34 cellular contexts compared by ENCODE assay signal in the genomic region with DNA sequence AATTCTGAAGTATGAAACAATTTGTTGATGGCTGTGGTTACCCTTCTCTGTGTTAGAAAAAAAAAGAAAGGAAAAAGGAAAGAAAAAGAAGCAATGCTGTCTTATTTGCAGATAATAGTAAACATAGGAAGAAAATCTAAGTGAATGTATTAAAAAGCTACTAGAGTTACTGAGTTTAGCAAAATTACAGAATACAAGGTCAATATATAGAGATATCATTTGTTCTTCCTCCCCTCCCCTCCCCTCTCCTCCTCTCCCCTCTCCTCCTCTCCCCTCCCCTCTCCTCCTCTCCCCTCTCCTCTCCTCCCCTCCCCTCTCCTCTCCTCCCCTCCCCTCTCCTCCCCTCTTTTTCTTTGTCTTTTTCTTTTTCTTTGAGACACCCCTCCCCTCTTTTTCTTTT.
"Had no signal": no experiment of that assay in that cellular context is flagged by ENCODE, and none has a peak within 500 bp of the region (broad histone marks: within the 10 kb centered on the region; RNA-seq: fewer than 3 reads in every experiment).

No MANE protein-coding gene starts in this region.

- H3K4me3 ChIP-seq: adrenal gland, body of pancreas, breast epithelium had no signal

- ATAC-seq: activated CD8-positive, alpha-beta T cell treated with anti-CD3 and anti-CD28 coated beads for 36 hours; activated naive CD4-positive, alpha-beta T cell treated with anti-CD3 and anti-CD28 coated beads, Interleukin-2, amount 50 U/mL, for 72 hours; activated T-cell treated with anti-CD3 and anti-CD28 coated beads, Interleukin-2, amount 50 U/mL, for 4 hours; activated T-cell treated with anti-CD3 and anti-CD28 coated beads, Interleukin-2, amount 50 U/mL, for 72 hours; activated T-helper 17 cell treated with anti-CD3 and anti-CD28 coated beads, Interleukin-2, amount 50 U/mL, for 72 hours; body of pancreas had no signal

- H3K9me3 ChIP-seq: adrenal gland, body of pancreas, breast epithelium had no signal

- H3K36me3 ChIP-seq: adrenal gland, brain microvascular endothelial cell, breast epithelium had no signal

- H3K27me3 Mint-ChIP-seq: activated CD4-positive, alpha-beta memory T cell treated with anti-CD3 and anti-CD28 coated beads for 36 hours; activated T-helper 17 cell treated with anti-CD3 and anti-CD28 coated beads, Interleukin-2, amount 50 U/mL, for 72 hours had no signal

- H3K27me3 ChIP-seq: adrenal gland, body of pancreas, brain microvascular endothelial cell, breast epithelium had no signal

- DNase-seq: activated B cell treated with CpG ODN at 0.5 μM for 24 hours; activated CD4-positive, alpha-beta memory T cell treated with anti-CD3 and anti-CD28 coated beads for 36 hours; activated CD4-positive, alpha-beta T cell treated with anti-CD3 and anti-CD28 coated beads for 4 hours; activated CD4-positive, alpha-beta T cell treated with anti-CD3 and anti-CD28 coated beads, Interleukin-2, amount 10 ng/mL, durations not matched to agents 24 days and 14 days; activated CD4-positive, alpha-beta T cell treated with anti-CD3 and anti-CD28 coated beads, Interleukin-2, amount 50 U/mL, for 1 hour; activated CD4-positive, alpha-beta T cell treated with anti-CD3 and anti-CD28 coated beads, Interleukin-2, amount 50 U/mL, for 4 hours; activated CD4-positive, CD25-positive, alpha-beta regulatory T cell treated with anti-CD3 and anti-CD28 coated beads, Interleukin-2, amount 50 U/mL, for 72 hours; activated CD8-positive, alpha-beta memory T cell treated with anti-CD3 and anti-CD28 coated beads, Interleukin-2, amount 50 U/mL, for 4 hours; activated CD8-positive, alpha-beta T cell treated with anti-CD3 and anti-CD28 coated beads for 36 hours; activated effector memory CD4-positive, alpha-beta T cell treated with anti-CD3 and anti-CD28 coated beads, Interleukin-2, amount 50 U/mL, for 16 hours; activated gamma-delta T cell treated with Interleukin-2 at 50 U/mL for 16 hours; activated naive CD4-positive, alpha-beta T cell; activated naive CD4-positive, alpha-beta T cell treated with anti-CD3 and anti-CD28 coated beads, Interleukin-2, amount 10 ng/mL, durations not matched to agents 7 days and 5 days; activated naive CD8-positive, alpha-beta T cell treated with anti-CD3 and anti-CD28 coated beads for 36 hours; activated T-cell treated with anti-CD3 and anti-CD28 coated beads for 4 hours; activated T-cell treated with anti-CD3 and anti-CD28 coated beads, Interleukin-2, amount 50 U/mL, for 1 hour; activated T-cell treated with anti-CD3 and anti-CD28 coated beads, Interleukin-2, amount 50 U/mL, for 4 hours; activated T-cell treated with anti-CD3 and anti-CD28 coated beads, Interleukin-2, amount 50 U/mL, for 72 hours; amniotic stem cell; aorta; body of pancreas; brain microvascular endothelial cell; central memory CD4-positive, alpha-beta T cell; T-helper 1 cell; T-helper 9 cell had no signal

- H3K27ac Mint-ChIP-seq: activated B cell treated with CpG ODN at 0.5 μM for 24 hours; activated CD4-positive, alpha-beta memory T cell treated with anti-CD3 and anti-CD28 coated beads for 36 hours; activated CD4-positive, alpha-beta T cell treated with anti-CD3 and anti-CD28 coated beads, Interleukin-2, amount 10 ng/mL, durations not matched to agents 24 days and 14 days; activated CD8-positive, alpha-beta T cell treated with anti-CD3 and anti-CD28 coated beads for 36 hours; activated naive CD4-positive, alpha-beta T cell treated with anti-CD3 and anti-CD28 coated beads, Interleukin-2, amount 10 ng/mL, durations not matched to agents 7 days and 5 days; activated naive CD4-positive, alpha-beta T cell treated with anti-CD3 and anti-CD28 coated beads, Interleukin-2, amount 50 U/mL, for 72 hours; activated naive CD8-positive, alpha-beta T cell treated with anti-CD3 and anti-CD28 coated beads for 36 hours; activated T-cell treated with anti-CD3 and anti-CD28 coated beads, Interleukin-2, amount 50 U/mL, for 72 hours; activated T-helper 1 cell treated with anti-CD3 and anti-CD28 coated beads, Interleukin-12 subunit alpha, Interleukin-12 subunit beta, Interleukin-2, Interleukin-4 antibody, amounts not matched to agents 30 ng/mL and 10 ng/mL and 1 ng/mL, durations not matched to agents 14 hours and 24 hours and 36 hours; activated T-helper 17 cell treated with anti-CD3 and anti-CD28 coated beads, Interleukin-2, amount 50 U/mL, for 72 hours; T-helper 1 cell treated with Interleukin-12 subunit alpha and Interleukin-12 subunit beta and Interleukin-4 antibody, amounts not matched to agents 30 μg/mL and 1 μg/mL, for 36 hours had no signal

- FAIRE-seq: astrocyte, TTC549 had no signal

- H3K9me3 Mint-ChIP-seq: activated CD4-positive, alpha-beta T cell treated with anti-CD3 and anti-CD28 coated beads, Interleukin-2, amount 10 ng/mL, durations not matched to agents 24 days and 14 days; activated CD8-positive, alpha-beta T cell treated with anti-CD3 and anti-CD28 coated beads for 36 hours; activated naive CD4-positive, alpha-beta T cell treated with anti-CD3 and anti-CD28 coated beads, Interleukin-2, amount 10 ng/mL, durations not matched to agents 7 days and 5 days; activated naive CD4-positive, alpha-beta T cell treated with anti-CD3 and anti-CD28 coated beads, Interleukin-2, amount 50 U/mL, for 72 hours; activated naive CD8-positive, alpha-beta T cell treated with anti-CD3 and anti-CD28 coated beads for 36 hours; activated T-cell treated with anti-CD3 and anti-CD28 coated beads, Interleukin-2, amount 50 U/mL, for 4 hours; activated T-cell treated with anti-CD3 and anti-CD28 coated beads, Interleukin-2, amount 50 U/mL, for 72 hours; activated T-helper 1 cell treated with anti-CD3 and anti-CD28 coated beads, Interleukin-12 subunit alpha, Interleukin-12 subunit beta, Interleukin-2, Interleukin-4 antibody, amounts not matched to agents 30 ng/mL and 10 ng/mL and 1 ng/mL, durations not matched to agents 14 hours and 24 hours and 36 hours; activated T-helper 17 cell treated with anti-CD3 and anti-CD28 coated beads, Interleukin-2, amount 50 U/mL, for 72 hours; T-helper 1 cell treated with Interleukin-12 subunit alpha and Interleukin-12 subunit beta and Interleukin-4 antibody, amounts not matched to agents 30 μg/mL and 1 μg/mL, for 36 hours had no signal

- H3K36me3 Mint-ChIP-seq: activated CD4-positive, alpha-beta memory T cell treated with anti-CD3 and anti-CD28 coated beads for 36 hours had no signal

- H3K27ac ChIP-seq: adrenal gland, body of pancreas, brain microvascular endothelial cell, breast epithelium, VCaP had no signal

- H3K4me3 Mint-ChIP-seq: activated B cell treated with CpG ODN at 0.5 μM for 24 hours; activated CD4-positive, alpha-beta memory T cell treated with anti-CD3 and anti-CD28 coated beads for 36 hours; activated CD4-positive, alpha-beta T cell treated with anti-CD3 and anti-CD28 coated beads, Interleukin-2, amount 10 ng/mL, durations not matched to agents 24 days and 14 days; activated CD8-positive, alpha-beta T cell treated with anti-CD3 and anti-CD28 coated beads for 36 hours; activated naive CD4-positive, alpha-beta T cell treated with anti-CD3 and anti-CD28 coated beads, Interleukin-2, amount 10 ng/mL, durations not matched to agents 7 days and 5 days; activated naive CD8-positive, alpha-beta T cell treated with anti-CD3 and anti-CD28 coated beads for 36 hours; activated T-cell treated with anti-CD3 and anti-CD28 coated beads, Interleukin-2, amount 50 U/mL, for 4 hours; activated T-cell treated with anti-CD3 and anti-CD28 coated beads, Interleukin-2, amount 50 U/mL, for 72 hours; activated T-helper 1 cell treated with anti-CD3 and anti-CD28 coated beads, Interleukin-12 subunit alpha, Interleukin-12 subunit beta, Interleukin-2, Interleukin-4 antibody, amounts not matched to agents 30 ng/mL and 10 ng/mL and 1 ng/mL, durations not matched to agents 14 hours and 24 hours and 36 hours; activated T-helper 17 cell treated with anti-CD3 and anti-CD28 coated beads, Interleukin-2, amount 50 U/mL, for 72 hours; T-helper 1 cell treated with Interleukin-12 subunit alpha and Interleukin-12 subunit beta and Interleukin-4 antibody, amounts not matched to agents 30 μg/mL and 1 μg/mL, for 36 hours had no signal

- H3K4me1 ChIP-seq: adrenal gland, body of pancreas, breast epithelium had no signal
